8 cellular contexts compared by ENCODE assay signal in genomic region chr6:10411915-10412164, GRCh38. TPM values are rescaled to one million over a fixed set of nuclear protein-coding genes. Genes with fewer than 3 reads are reported as not detected.
A peak's percentile ranks its signal among the peaks of the same experiment; 100 is the strongest.
DNase-seq lines count a peak whose midpoint lies in the region; ATAC-seq and TF ChIP-seq lines count a peak whose summit lies in the region.

No MANE protein-coding gene starts in this region.

- peak in 1 of 3 experiments; percentile 31 for DNase-seq in effector memory CD8-positive, alpha-beta T cell
- no peak for DNase-seq in NCI-H1694 (lab: John Stamatoyannopoulos, UW)
- DNase-seq in NCI-H2029 (lab: John Stamatoyannopoulos, UW) = no peak

- H3K27me3 Mint-ChIP-seq in effector memory CD8-positive, alpha-beta T cell = peaks cover 84 to 97% of the 10 kb centered on the region in 2 donors

- H2AFZ ChIP-seq in Loucy (ENCODE audit: low read length) = peak overlapping the region; percentile 80
- H2AFZ ChIP-seq in neural cell (ENCODE audit: low read depth, low read length) = no peak overlapping the region

- H3F3A ChIP-seq in Loucy (ENCODE audit: low read depth) (no peaks in the 10 kb centered on the region), neural cell (ENCODE audit: insufficient read depth, low read length, poor library complexity, severe bottlenecking) (no peaks in the 10 kb centered on the region)

- ATAC-seq in GM18907 (IDR thresholded peaks at IDR 0.05; ENCODE audit: unreplicated experiment) (peak; percentile 3), GM19463 (IDR thresholded peaks at IDR 0.05; ENCODE audit: unreplicated experiment) (no peak), HG03280 (IDR thresholded peaks at IDR 0.05; ENCODE audit: unreplicated experiment) (no peak)
- ATAC-seq in effector memory CD8-positive, alpha-beta T cell (replicated peaks) = peak; percentile 13

- TF ChIP-seq CTCF in Loucy (conservative IDR thresholded peaks at IDR 0.05; ENCODE audit: low read length) = no peak
- no peak for TF ChIP-seq CTCF in neural cell (IDR thresholded peaks at IDR 0.05; ENCODE audit: poor library complexity, severe bottlenecking)

- peaks cover 26 to 31% of the 10 kb centered on the region in 2 donors for H3K4me1 Mint-ChIP-seq in effector memory CD8-positive, alpha-beta T cell (ENCODE audit: low read depth in 2 of 2)

- H3K36me3 Mint-ChIP-seq in effector memory CD8-positive, alpha-beta T cell (ENCODE audit: insufficient read depth) = peaks cover 44% of the 10 kb centered on the region

- no peak for TF ChIP-seq RAD21 in neural cell (conservative IDR thresholded peaks at IDR 0.05)

- H3K27me3 ChIP-seq in Loucy (ENCODE audit: insufficient read depth, low read length, poor library complexity, severe bottlenecking) = peaks cover 13% of the 10 kb centered on the region
- peaks cover 99% of the 10 kb centered on the region for H3K27me3 ChIP-seq in neural cell (ENCODE audit: insufficient read depth, low read depth, low read length)

- H3K4me3 Mint-ChIP-seq in effector memory CD8-positive, alpha-beta T cell = peak overlapping the region; percentile 95 to 98

- no peaks in the 10 kb centered on the region for H3K36me3 ChIP-seq in Loucy (ENCODE audit: insufficient read depth, low read length)
- H3K36me3 ChIP-seq in neural cell (ENCODE audit: insufficient read depth, low read length) = no peaks in the 10 kb centered on the region

- no peaks in the 10 kb centered on the region for H3K9me3 ChIP-seq in Loucy (ENCODE audit: insufficient read depth, low read depth, low read length)
- peaks cover 8% of the 10 kb centered on the region for H3K9me3 ChIP-seq in neural cell (ENCODE audit: low read length)

- H3K27ac ChIP-seq in neural cell (ENCODE audit: low read length) = no peak overlapping the region

- H3K9me3 Mint-ChIP-seq in effector memory CD8-positive, alpha-beta T cell = peaks cover 9 to 15% of the 10 kb centered on the region in 2 donors

- peaks cover 8% of the 10 kb centered on the region for H3K4me1 ChIP-seq in Loucy (ENCODE audit: insufficient read depth, low read length, poor library complexity, severe bottlenecking)

- H4K20me1 ChIP-seq in Loucy (ENCODE audit: insufficient read depth, low read length, poor library complexity, severe bottlenecking) (no peaks in the 10 kb centered on the region), neural cell (ENCODE audit: insufficient read depth) (no peaks in the 10 kb centered on the region)

- TF ChIP-seq EP300 in neural cell (conservative IDR thresholded peaks at IDR 0.05; ENCODE audit: poor library complexity, severe bottlenecking) = no peak

- peak overlapping the region; percentile 87 to 88 for H3K27ac Mint-ChIP-seq in effector memory CD8-positive, alpha-beta T cell

- H3K9me2 ChIP-seq in Loucy (replicated peaks; ENCODE audit: low read depth, low read length) (no peaks in the 10 kb centered on the region), neural cell (ENCODE audit: insufficient read depth, low read length) (no peaks in the 10 kb centered on the region)

- H3K4me2 ChIP-seq in Loucy (ENCODE audit: low read depth, low read length, poor library complexity, severe bottlenecking) (peak overlapping the region; percentile 44), neural cell (ENCODE audit: low read length) (no peak overlapping the region)

- H3K9ac ChIP-seq in Loucy (ENCODE audit: low read depth, low read length, poor library complexity, severe bottlenecking) (no peak overlapping the region), neural cell (ENCODE audit: low read length) (no peak overlapping the region)

- H3K4me3 ChIP-seq in Loucy (ENCODE audit: low read length, poor library complexity, severe bottlenecking) (peak overlapping the region; percentile 73), neural cell (ENCODE audit: low read length) (peak overlapping the region; percentile 57)

- no peaks in the 10 kb centered on the region for H3K79me2 ChIP-seq in Loucy (ENCODE audit: insufficient read depth, low read length)
- no peaks in the 10 kb centered on the region for H3K79me2 ChIP-seq in neural cell (replicated peaks; ENCODE audit: insufficient read depth, low read length)

TF ChIP-seq in neural cell, 6 proteins besides CTCF, POLR2A, EP300 and RAD21:
- TF ChIP-seq, protein P1, sequence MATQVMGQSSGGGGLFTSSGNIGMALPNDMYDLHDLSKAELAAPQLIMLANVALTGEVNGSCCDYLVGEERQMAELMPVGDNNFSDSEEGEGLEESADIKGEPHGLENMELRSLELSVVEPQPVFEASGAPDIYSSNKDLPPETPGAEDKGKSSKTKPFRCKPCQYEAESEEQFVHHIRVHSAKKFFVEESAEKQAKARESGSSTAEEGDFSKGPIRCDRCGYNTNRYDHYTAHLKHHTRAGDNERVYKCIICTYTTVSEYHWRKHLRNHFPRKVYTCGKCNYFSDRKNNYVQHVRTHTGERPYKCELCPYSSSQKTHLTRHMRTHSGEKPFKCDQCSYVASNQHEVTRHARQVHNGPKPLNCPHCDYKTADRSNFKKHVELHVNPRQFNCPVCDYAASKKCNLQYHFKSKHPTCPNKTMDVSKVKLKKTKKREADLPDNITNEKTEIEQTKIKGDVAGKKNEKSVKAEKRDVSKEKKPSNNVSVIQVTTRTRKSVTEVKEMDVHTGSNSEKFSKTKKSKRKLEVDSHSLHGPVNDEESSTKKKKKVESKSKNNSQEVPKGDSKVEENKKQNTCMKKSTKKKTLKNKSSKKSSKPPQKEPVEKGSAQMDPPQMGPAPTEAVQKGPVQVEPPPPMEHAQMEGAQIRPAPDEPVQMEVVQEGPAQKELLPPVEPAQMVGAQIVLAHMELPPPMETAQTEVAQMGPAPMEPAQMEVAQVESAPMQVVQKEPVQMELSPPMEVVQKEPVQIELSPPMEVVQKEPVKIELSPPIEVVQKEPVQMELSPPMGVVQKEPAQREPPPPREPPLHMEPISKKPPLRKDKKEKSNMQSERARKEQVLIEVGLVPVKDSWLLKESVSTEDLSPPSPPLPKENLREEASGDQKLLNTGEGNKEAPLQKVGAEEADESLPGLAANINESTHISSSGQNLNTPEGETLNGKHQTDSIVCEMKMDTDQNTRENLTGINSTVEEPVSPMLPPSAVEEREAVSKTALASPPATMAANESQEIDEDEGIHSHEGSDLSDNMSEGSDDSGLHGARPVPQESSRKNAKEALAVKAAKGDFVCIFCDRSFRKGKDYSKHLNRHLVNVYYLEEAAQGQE (IDR thresholded peaks at IDR 0.05; ENCODE audit: borderline replicate concordance) = no peak
- no peak for TF ChIP-seq SMC3 (conservative IDR thresholded peaks at IDR 0.05; ENCODE audit: poor library complexity)
- TF ChIP-seq EZH2 (IDR thresholded peaks at IDR 0.05; ENCODE audit: borderline replicate concordance, insufficient read depth, low read length, poor library complexity, severe bottlenecking) = peak; percentile 97
- no peak for TF ChIP-seq POLR2AphosphoS5 (IDR thresholded peaks at IDR 0.05)

RNA-seq across cellular contexts. Expression of gene TFAP2A, which starts 3.0 kb away (rescaled TPM):
- 0.78 TPM in 1 of 2 replicates, not detected in the other for polyA plus RNA-seq in neural cell
- polyA minus RNA-seq in neural cell = not detected in 2 replicates

Comparison
In these comparisons a context has a peak if more than half of its experiments do, and no peak if none do; other contexts are left out.
1. ATAC-seq: peak in GM18907 (single experiment) and effector memory CD8-positive, alpha-beta T cell (single experiment); none in GM19463 (single experiment) and HG03280 (single experiment).